ENCODE assay signal across 22 cellular contexts in the genomic region with DNA sequence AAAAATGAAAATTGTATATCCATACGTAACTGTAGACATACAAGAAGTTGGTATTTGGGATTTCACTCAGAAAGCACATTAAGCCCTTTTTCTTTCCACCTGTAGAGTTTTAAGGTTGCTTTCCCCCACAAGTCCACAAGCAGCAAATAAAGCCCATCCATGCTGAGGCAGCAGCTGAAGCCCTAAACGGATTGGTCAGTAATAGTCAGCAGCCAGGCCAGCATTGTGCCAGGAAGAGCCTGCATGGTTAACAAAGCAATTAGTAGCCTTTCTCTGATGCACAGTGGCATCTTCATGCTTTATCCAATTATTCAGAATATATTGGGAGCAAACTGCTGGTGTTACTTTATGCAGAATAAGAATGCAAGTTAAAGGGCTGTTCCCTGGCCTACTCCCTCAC. TPM values are rescaled to one million over a fixed set of nuclear protein-coding genes. Genes with fewer than 3 reads are reported as not detected.
DNase-seq lines count a peak whose midpoint lies in the region; ATAC-seq, FAIRE-seq and TF ChIP-seq lines count a peak whose summit lies in the region.
"Had no signal": no experiment of that assay in that cellular context is flagged by ENCODE, and none has a peak within 500 bp of the region (broad histone marks: within the 10 kb centered on the region; RNA-seq: fewer than 3 reads in every experiment).

No MANE protein-coding gene starts in this region.

- FAIRE-seq in GM12891 (lab: Jason Lieb, UNC): peak; percentile 66
- FAIRE-seq: H54, RCC 7860 had no signal

- H3K9me3 ChIP-seq in endodermal cell (ENCODE audit: control insufficient read depth, low read length): no peaks in the 10 kb centered on the region
- H3K9me3 ChIP-seq: SJCRH30 had no signal

- no peaks in the 10 kb centered on the region for H3K4me1 ChIP-seq in endodermal cell (ENCODE audit: control insufficient read depth, insufficient read depth, low read length)
- H3K4me1 ChIP-seq: SJCRH30 had no signal

- H3K4me1 Mint-ChIP-seq in IgD-negative memory B cell (peaks cover 37 to 38% (median 38%) of the 10 kb centered on the region in 3 donors), endodermal cell (peaks cover 8% of the 10 kb centered on the region)
- peaks cover 40 to 80% of the 10 kb centered on the region in 2 donors for H3K4me1 Mint-ChIP-seq in stimulated activated naive B cell treated with anti-CD40 and anti-IgM and Interleukin-4, amounts not matched to agents 10 μg/mL and 1 μg/mL and 100 μg/mL, for 72 hours

- peak overlapping the region in 2 of 4 donors; percentile 5 to 76 for H3K4me3 Mint-ChIP-seq in IgD-negative memory B cell
- H3K4me3 Mint-ChIP-seq in endodermal cell: no peak overlapping the region
- peak overlapping the region in 1 of 2 donors; percentile 25 for H3K4me3 Mint-ChIP-seq in stimulated activated naive B cell treated with anti-CD40 and anti-IgM and Interleukin-4, amounts not matched to agents 10 μg/mL and 1 μg/mL and 100 μg/mL, for 72 hours
- H3K4me3 Mint-ChIP-seq: CD8-positive, alpha-beta T cell had no signal

- WGBS in endodermal cell (ENCODE audit: insufficient coverage in 1 of 2, insufficient read length in 1 of 2), 2 experiments: 20 to 63% methylated on average over 1 to 2 of the region's 2 CpGs

- H3K9ac ChIP-seq in endodermal cell (ENCODE audit: extremely low read depth, low read length, poor library complexity, severe bottlenecking): no peak overlapping the region
- H3K9ac ChIP-seq: KMS-11 had no signal

- no peak overlapping the region for H3K27ac ChIP-seq in endodermal cell (ENCODE audit: low read depth, low read length)
- H3K27ac ChIP-seq: KMS-11, SJCRH30 had no signal

- H3K27ac Mint-ChIP-seq in IgD-negative memory B cell (peak overlapping the region; percentile 36 to 63 (median 58)), endodermal cell (no peak overlapping the region)
- peak overlapping the region; percentile 91 for H3K27ac Mint-ChIP-seq in stimulated activated naive B cell treated with anti-CD40 and anti-IgM and Interleukin-4, amounts not matched to agents 10 μg/mL and 1 μg/mL and 100 μg/mL, for 72 hours
- H3K27ac Mint-ChIP-seq: CD8-positive, alpha-beta T cell had no signal

- H3K36me3 ChIP-seq in endodermal cell (ENCODE audit: control insufficient read depth, insufficient read depth, low read length): no peaks in the 10 kb centered on the region

- TF ChIP-seq CTCF in endodermal cell (conservative IDR thresholded peaks at IDR 0.05): no peak

- DNase-seq in GM12891 (ENCODE audit: insufficient read length, low spot score) (no peak), endodermal cell (peak; percentile 57)
- DNase-seq in stimulated activated naive B cell treated with anti-CD40 and anti-IgM and Interleukin-4, amounts not matched to agents 10 μg/mL and 1 μg/mL and 100 μg/mL, for 72 hours: no peak
- DNase-seq in activated CD4-positive, alpha-beta T cell treated with anti-CD3 and anti-CD28 coated beads, Interleukin-2, amount 50 U/mL, for 4 hours: no peak
- no peak for DNase-seq in activated naive CD4-positive, alpha-beta T cell treated with anti-CD3 and anti-CD28 coated beads, Interleukin-2, amount 50 U/mL, for 16 hours
- DNase-seq: C1 segment of cervical spinal cord; CD8-positive, alpha-beta T cell; DMS53; GDM1; NCI-H1105; NCI-H146; NCI-H2029 treated with DMSO at 0.1 percent for 48 hours; NCI-H2171; NCI-H345; NCI-H774; OCI-M1; SJCRH30 had no signal

- H3K27me3 ChIP-seq in endodermal cell (ENCODE audit: control insufficient read depth, insufficient read depth, low read length, poor library complexity, severe bottlenecking): peaks cover 17% of the 10 kb centered on the region
- H3K27me3 ChIP-seq: SJCRH30 had no signal

- ATAC-seq in stimulated activated naive B cell treated with anti-CD40 and anti-IgM and Interleukin-4, amounts not matched to agents 10 μg/mL and 1 μg/mL and 100 μg/mL, for 72 hours (replicated peaks): peak; percentile 4 to 12
- no peak for ATAC-seq in GM21515 (IDR thresholded peaks at IDR 0.05; ENCODE audit: unreplicated experiment)
- ATAC-seq: CD8-positive, alpha-beta T cell had no signal

- H3K27me3 Mint-ChIP-seq in IgD-negative memory B cell: no peaks in the 10 kb centered on the region
- peaks cover 69% of the 10 kb centered on the region for H3K27me3 Mint-ChIP-seq in endodermal cell (ENCODE audit: insufficient read depth)
- H3K27me3 Mint-ChIP-seq in stimulated activated naive B cell treated with anti-CD40 and anti-IgM and Interleukin-4, amounts not matched to agents 10 μg/mL and 1 μg/mL and 100 μg/mL, for 72 hours: no peaks in the 10 kb centered on the region

- no peak overlapping the region for H3K4me3 ChIP-seq in endodermal cell (ENCODE audit: low read length)
- H3K4me3 ChIP-seq: SJCRH30 had no signal

- H3K9me3 Mint-ChIP-seq in IgD-negative memory B cell (peaks cover 0 to 1% (median 0%) of the 10 kb centered on the region in 3 donors), endodermal cell (no peaks in the 10 kb centered on the region)
- H3K9me3 Mint-ChIP-seq in stimulated activated naive B cell treated with anti-CD40 and anti-IgM and Interleukin-4, amounts not matched to agents 10 μg/mL and 1 μg/mL and 100 μg/mL, for 72 hours: peaks cover 0 to 2% of the 10 kb centered on the region in 2 donors
- H3K9me3 Mint-ChIP-seq: CD8-positive, alpha-beta T cell had no signal

- no peak for TF ChIP-seq POLR2A in GM12891 (IDR thresholded peaks at IDR 0.05; ENCODE audit: low read depth, low read length)

- peaks cover 9% of the 10 kb centered on the region for H3K36me3 Mint-ChIP-seq in IgD-negative memory B cell
- no peaks in the 10 kb centered on the region for H3K36me3 Mint-ChIP-seq in endodermal cell (ENCODE audit: low read depth)
- H3K36me3 Mint-ChIP-seq in stimulated activated naive B cell treated with anti-CD40 and anti-IgM and Interleukin-4, amounts not matched to agents 10 μg/mL and 1 μg/mL and 100 μg/mL, for 72 hours: peaks cover 51 to 67% of the 10 kb centered on the region in 2 donors
- H3K36me3 Mint-ChIP-seq: CD8-positive, alpha-beta T cell had no signal

TF ChIP-seq in GM12891, 5 proteins besides CTCF, POLR2A, EP300 and RAD21:
- no peak for TF ChIP-seq SPI1 (IDR thresholded peaks at IDR 0.05; ENCODE audit: low read depth, low read length)
- TF ChIP-seq TAF1 (IDR thresholded peaks at IDR 0.05; ENCODE audit: low read depth, low read length): no peak
- TF ChIP-seq POLR2AphosphoS5 (IDR thresholded peaks at IDR 0.05; ENCODE audit: low read depth, low read length): no peak
- TF ChIP-seq POU2F2 (IDR thresholded peaks at IDR 0.05; ENCODE audit: low read depth, low read length): no peak
- TF ChIP-seq PAX5 (IDR thresholded peaks at IDR 0.05; ENCODE audit: insufficient read depth, low read length, severe bottlenecking): no peak

RNA-seq across cellular contexts. Expression of a gene that starts 16.2 kb away (rescaled TPM):
- polyA plus RNA-seq in GM12891 (2012; ENCODE audit: low read depth, missing spikeins): 2.8 TPM
- 47.0 TPM for polyA plus RNA-seq in IgD-negative memory B cell
- under 1 TPM in 1 of 2 donors, not detected in 1; 0.24 TPM for total RNA-seq in endodermal cell
- polyA plus RNA-seq in endodermal cell (2013, experiment 1 of 2): 8.6 TPM
- 7.0 TPM for polyA plus RNA-seq in endodermal cell (2013, experiment 2 of 2)
